16 cellular contexts compared by ENCODE assay signal in the genomic region with DNA sequence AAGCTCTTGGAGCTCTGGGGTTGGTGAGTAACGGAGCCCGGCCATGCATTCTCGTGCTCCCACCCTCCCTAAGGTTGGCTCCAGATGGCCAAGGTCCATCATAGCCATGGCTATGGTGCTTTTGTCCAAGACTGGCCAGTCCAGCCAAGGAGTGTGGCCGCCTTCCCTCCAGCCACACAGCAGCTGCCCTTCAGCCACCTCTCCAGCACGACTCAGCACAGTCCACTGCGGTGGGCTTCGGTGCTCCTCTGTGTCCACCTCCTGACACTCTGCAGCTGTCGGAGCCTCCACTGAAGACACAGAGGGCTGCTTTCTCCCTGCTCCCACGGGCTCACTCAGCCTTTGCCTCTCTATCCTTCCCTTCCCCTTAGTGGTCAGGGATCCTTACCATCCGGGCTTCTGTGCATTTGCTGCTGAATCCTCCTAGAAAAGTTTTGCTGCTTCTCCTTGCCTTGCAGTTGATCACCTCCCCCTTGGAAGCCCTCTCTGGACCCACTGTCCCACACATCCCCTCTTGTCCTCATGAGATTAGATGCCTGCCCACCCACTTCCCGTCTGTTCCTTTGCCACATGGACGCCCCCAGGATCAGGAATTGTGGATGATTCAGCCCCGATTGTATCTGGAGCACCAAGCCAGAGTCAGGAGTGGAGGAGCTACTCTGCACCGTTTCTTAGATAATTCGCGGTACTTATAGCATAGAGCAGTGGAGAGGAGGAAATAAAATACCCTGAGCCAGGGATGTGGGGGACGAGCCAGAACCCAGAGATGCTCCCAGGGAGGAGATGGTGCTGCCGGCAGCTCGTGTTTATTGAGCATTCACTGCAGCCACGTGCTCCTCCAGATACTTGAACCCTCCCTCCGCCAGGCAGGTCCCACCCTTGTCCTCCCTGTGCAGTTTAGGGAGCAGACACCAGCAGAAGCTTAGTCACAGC.
A peak's percentile ranks its signal among the peaks of the same experiment; 100 is the strongest.
DNase-seq lines count a peak whose midpoint lies in the region; TF ChIP-seq lines count a peak whose summit lies in the region.
"Had no signal": no experiment of that assay in that cellular context is flagged by ENCODE, and none has a peak within 500 bp of the region (broad histone marks: within the 10 kb centered on the region; RNA-seq: fewer than 3 reads in every experiment).

No MANE protein-coding gene starts in this region.

- no peak overlapping the region for H3K4me3 ChIP-seq in BLaER1
- H3K4me3 ChIP-seq in HEK293 (ENCODE audit: low read depth, low read length), result no peak overlapping the region
- no peak overlapping the region for H3K4me3 ChIP-seq in prostate gland

- H4K20me1 ChIP-seq in BLaER1, result no peaks in the 10 kb centered on the region

- DNase-seq in myocyte (ENCODE audit: low read depth), result peak; percentile 45
- peak; percentile 55 for DNase-seq in putamen (ENCODE audit: low spot score)
- no peak for DNase-seq in NCI-H2171 (lab: John Stamatoyannopoulos, UW)
- DNase-seq in NCI-H748 treated with DMSO at 0.1 percent for 48 hours (lab: John Stamatoyannopoulos, UW), result no peak
- no peak for DNase-seq in prostate gland (ENCODE audit: low spot score)
- DNase-seq: ACHN, H9, IMR-90, NCI-H1417 treated with DMSO at 0.1 percent for 48 hours, NCI-H187 treated with DMSO at 0.1 percent for 48 hours, NCI-H226, NCI-H524, PC-3 had no signal

- H3K9ac ChIP-seq in BLaER1, result no peak overlapping the region

- H3K4me2 ChIP-seq in BLaER1, result peak overlapping the region; percentile 36; the same call in 1 of the 2 replicates

- CTCF ChIA-PET in HEK293 (lab: Yijun Ruan, JAX), result no interaction called here

- intact Hi-C loops in prostate gland (cut with DNase I), result no loop called here

- no peaks in the 10 kb centered on the region for H3K27me3 ChIP-seq in BLaER1
- no peaks in the 10 kb centered on the region for H3K27me3 ChIP-seq in prostate gland (replicated peaks; ENCODE audit: insufficient read depth)

- no peak overlapping the region for H3K27ac ChIP-seq in BLaER1
- H3K27ac ChIP-seq in HEK293 (ENCODE audit: extremely low read depth, low read depth, low read length), result no peak overlapping the region
- no peak overlapping the region for H3K27ac ChIP-seq in prostate gland
- H3K27ac ChIP-seq: HL-60 had no signal

- TF ChIP-seq POLR2A in prostate gland (IDR thresholded peaks at IDR 0.05), result no peak

- H3K4me1 ChIP-seq in BLaER1, result peaks cover 64% of the 10 kb centered on the region
- H3K4me1 ChIP-seq in HEK293 (ENCODE audit: control insufficient read depth, insufficient read depth, low read length), result no peaks in the 10 kb centered on the region
- no peaks in the 10 kb centered on the region for H3K4me1 ChIP-seq in prostate gland (replicated peaks)

- TF ChIP-seq CTCF in HEK293 (tag by site-specific recombination; IDR thresholded peaks at IDR 0.05) (no peak), prostate gland (IDR thresholded peaks at IDR 0.05) (no peak)

- 77% methylated on average over 21 of the region's 21 CpGs for WGBS in prostate gland

- no peaks in the 10 kb centered on the region for H3K9me3 ChIP-seq in BLaER1
- H3K9me3 ChIP-seq in HEK293 (ENCODE audit: control insufficient read depth, insufficient read depth, low read depth, low read length), result no peaks in the 10 kb centered on the region
- no peaks in the 10 kb centered on the region for H3K9me3 ChIP-seq in prostate gland

- no peaks in the 10 kb centered on the region for H3K36me3 ChIP-seq in BLaER1
- H3K36me3 ChIP-seq in HEK293 (ENCODE audit: control insufficient read depth in 2 of 2, insufficient read depth in 1 of 2, low read length in 2 of 2), result no peaks in the 10 kb centered on the region
- no peaks in the 10 kb centered on the region for H3K36me3 ChIP-seq in prostate gland

- POLR2A ChIA-PET in HEK293 (lab: Yijun Ruan, JAX), result no interaction called here

TF ChIP-seq in HEK293, 187 proteins besides CTCF, POLR2A, EP300 and RAD21:
- TF ChIP-seq EGR2 (tag by site-specific recombination; IDR thresholded peaks at IDR 0.05; ENCODE audit: low read depth), result peak; percentile 54; the same call in 1 of the 2 replicates
- no peak for TF ChIP-seq GFI1B (tag by site-specific recombination; IDR thresholded peaks at IDR 0.05)

Comparison
In these comparisons a context has a peak if more than half of its experiments do, and no peak if none do; other contexts are left out.
1. DNase-seq: peak in myocyte (single experiment) and putamen (single experiment); none in NCI-H2171 (single experiment), NCI-H748 treated with DMSO at 0.1 percent for 48 hours (single experiment) and prostate gland (single experiment).